8 cellular contexts compared by ENCODE assay signal in genomic region chr2:32009479-32010256, GRCh38. TPM values are rescaled to one million over a fixed set of nuclear protein-coding genes. Genes with fewer than 3 reads are reported as not detected.
A peak's percentile ranks its signal among the peaks of the same experiment; 100 is the strongest.
DNase-seq lines count a peak whose midpoint lies in the region; ATAC-seq, FAIRE-seq and TF ChIP-seq lines count a peak whose summit lies in the region.

No MANE protein-coding gene starts in this region.

- H3K36me3 Mint-ChIP-seq in GM23338 (ENCODE audit: low read depth): peaks cover 15% of the 10 kb centered on the region
- peaks cover 8% of the 10 kb centered on the region for H3K36me3 Mint-ChIP-seq in endodermal cell (ENCODE audit: low read depth)
- H3K36me3 Mint-ChIP-seq in stimulated activated memory B cell treated with anti-CD40 and anti-IgM and Interleukin-4, amounts not matched to agents 10 μg/mL and 1 μg/mL and 100 μg/mL, for 72 hours: peaks cover 20% of the 10 kb centered on the region

- peak; percentile 5 for ATAC-seq in GM23338
- ATAC-seq in stimulated activated memory B cell treated with anti-CD40 and anti-IgM and Interleukin-4, amounts not matched to agents 10 μg/mL and 1 μg/mL and 100 μg/mL, for 72 hours: peak; percentile 57

- no peak for TF ChIP-seq POLR2A in GM12891 (IDR thresholded peaks at IDR 0.05; ENCODE audit: low read depth, low read length)

- H3K4me1 ChIP-seq in GM23338 (ENCODE audit: insufficient read depth) (peaks cover 10% of the 10 kb centered on the region), endodermal cell (ENCODE audit: control insufficient read depth, insufficient read depth, low read length) (peaks cover 3% of the 10 kb centered on the region), mononuclear cell (ENCODE audit: insufficient read depth, low read length) (peaks cover 42% of the 10 kb centered on the region)

- no peak overlapping the region for H2AFZ ChIP-seq in GM23338

- H3K9me3 ChIP-seq in MG63 (no peaks in the 10 kb centered on the region), endodermal cell (ENCODE audit: control insufficient read depth, low read length) (no peaks in the 10 kb centered on the region), mononuclear cell (ENCODE audit: low read depth, low read length) (no peaks in the 10 kb centered on the region)

- H3K9me3 Mint-ChIP-seq in GM23338 (no peaks in the 10 kb centered on the region), endodermal cell (no peaks in the 10 kb centered on the region)
- H3K9me3 Mint-ChIP-seq in stimulated activated memory B cell treated with anti-CD40 and anti-IgM and Interleukin-4, amounts not matched to agents 10 μg/mL and 1 μg/mL and 100 μg/mL, for 72 hours: no peaks in the 10 kb centered on the region

- peak overlapping the region; percentile 78 for H3K4me2 ChIP-seq in GM23338

- peak overlapping the region; percentile 94 for H3K4me3 Mint-ChIP-seq in GM23338
- H3K4me3 Mint-ChIP-seq in endodermal cell: peak overlapping the region; percentile 91
- peak overlapping the region; percentile 98 for H3K4me3 Mint-ChIP-seq in stimulated activated memory B cell treated with anti-CD40 and anti-IgM and Interleukin-4, amounts not matched to agents 10 μg/mL and 1 μg/mL and 100 μg/mL, for 72 hours

- H3K27ac ChIP-seq in GM23338 (ENCODE audit: low read depth) (no peak overlapping the region), endodermal cell (ENCODE audit: low read depth, low read length) (peak overlapping the region; percentile 78)

- no peaks in the 10 kb centered on the region for H3K27me3 ChIP-seq in GM23338 (ENCODE audit: insufficient read depth)
- no peaks in the 10 kb centered on the region for H3K27me3 ChIP-seq in MG63
- no peaks in the 10 kb centered on the region for H3K27me3 ChIP-seq in endodermal cell (ENCODE audit: control insufficient read depth, insufficient read depth, low read length, poor library complexity, severe bottlenecking)
- H3K27me3 ChIP-seq in mononuclear cell (ENCODE audit: insufficient read depth, low read length): no peaks in the 10 kb centered on the region

- peak overlapping the region; percentile 93 for H3K4me3 ChIP-seq in GM23338
- peak overlapping the region; percentile 93 for H3K4me3 ChIP-seq in MG63
- peak overlapping the region; percentile 93 for H3K4me3 ChIP-seq in endodermal cell (ENCODE audit: low read length)
- peak overlapping the region; percentile 62 for H3K4me3 ChIP-seq in mononuclear cell (ENCODE audit: low read length)

- TF ChIP-seq CTCF in GM23338 (conservative IDR thresholded peaks at IDR 0.05; ENCODE audit: low read depth in 2 of 2) (no peak), endodermal cell (conservative IDR thresholded peaks at IDR 0.05) (no peak)

- peaks cover 49% of the 10 kb centered on the region for H3K79me2 ChIP-seq in GM23338 (replicated peaks; ENCODE audit: insufficient read depth)

- peak; percentile 93 for FAIRE-seq in GM12891 (lab: Jason Lieb, UNC)

- H3K4me1 Mint-ChIP-seq in GM23338 (peaks cover 39% of the 10 kb centered on the region), endodermal cell (peaks cover 27% of the 10 kb centered on the region)
- H3K4me1 Mint-ChIP-seq in stimulated activated memory B cell treated with anti-CD40 and anti-IgM and Interleukin-4, amounts not matched to agents 10 μg/mL and 1 μg/mL and 100 μg/mL, for 72 hours: peaks cover 61% of the 10 kb centered on the region

- H3K27ac Mint-ChIP-seq in GM23338: no peak overlapping the region
- peak overlapping the region; percentile 84 for H3K27ac Mint-ChIP-seq in endodermal cell
- H3K27ac Mint-ChIP-seq in stimulated activated memory B cell treated with anti-CD40 and anti-IgM and Interleukin-4, amounts not matched to agents 10 μg/mL and 1 μg/mL and 100 μg/mL, for 72 hours: peak overlapping the region; percentile 94

- H3K36me3 ChIP-seq in GM23338 (ENCODE audit: insufficient read depth) (no peaks in the 10 kb centered on the region), MG63 (peaks cover 3% of the 10 kb centered on the region; the same call in 1 of the 2 replicates), endodermal cell (ENCODE audit: control insufficient read depth, insufficient read depth, low read length) (no peaks in the 10 kb centered on the region)

- no peaks in the 10 kb centered on the region for H3K9me2 ChIP-seq in GM23338 (ENCODE audit: insufficient read depth)

- peaks cover 31% of the 10 kb centered on the region for H4K20me1 ChIP-seq in GM23338 (replicated peaks; ENCODE audit: insufficient read depth)

- H3K27me3 Mint-ChIP-seq in GM23338 (ENCODE audit: insufficient read depth, low read depth, poor library complexity): peaks cover 4% of the 10 kb centered on the region
- H3K27me3 Mint-ChIP-seq in endodermal cell (ENCODE audit: insufficient read depth): no peaks in the 10 kb centered on the region
- no peaks in the 10 kb centered on the region for H3K27me3 Mint-ChIP-seq in stimulated activated memory B cell treated with anti-CD40 and anti-IgM and Interleukin-4, amounts not matched to agents 10 μg/mL and 1 μg/mL and 100 μg/mL, for 72 hours

- WGBS in endodermal cell (ENCODE audit: insufficient coverage in 1 of 2, insufficient read length in 1 of 2), 2 experiments: 0 to 2% methylated on average over 17 to 88 of the region's 92 CpGs

- DNase-seq in GM12891 (ENCODE audit: insufficient read length, low spot score) (no peak), GM23338 (ENCODE audit: low spot score) (peak; percentile 50), MG63 (peak; percentile 30), endodermal cell (peak; percentile 74), NCI-H1694 treated with DMSO at 0.1 percent for 48 hours (lab: John Stamatoyannopoulos, UW) (no peak)
- DNase-seq in activated CD8-positive, alpha-beta memory T cell treated with anti-CD3 and anti-CD28 coated beads for 48 hours (ENCODE audit: low read depth in 2 of 3, low spot score in 2 of 3): peak; percentile 10 to 40 (median 19)

- no peaks in the 10 kb centered on the region for H3F3A ChIP-seq in GM23338 (replicated peaks; ENCODE audit: low read depth)

- peak overlapping the region; percentile 37 for H3K9ac ChIP-seq in endodermal cell (ENCODE audit: extremely low read depth, low read length, poor library complexity, severe bottlenecking)

TF ChIP-seq in GM12891, 5 proteins besides CTCF, POLR2A, EP300 and RAD21:
- TF ChIP-seq POU2F2 (IDR thresholded peaks at IDR 0.05; ENCODE audit: low read depth, low read length): no peak
- TF ChIP-seq TAF1 (IDR thresholded peaks at IDR 0.05; ENCODE audit: low read depth, low read length): no peak
- peak; percentile 26; the same call in 1 of the 2 replicates for TF ChIP-seq SPI1 (IDR thresholded peaks at IDR 0.05; ENCODE audit: low read depth, low read length)
- no peak for TF ChIP-seq PAX5 (IDR thresholded peaks at IDR 0.05; ENCODE audit: insufficient read depth, low read length, severe bottlenecking)
- no peak for TF ChIP-seq POLR2AphosphoS5 (IDR thresholded peaks at IDR 0.05; ENCODE audit: low read depth, low read length)
TF ChIP-seq in GM12891: peak in this region for 1.

RNA-seq across cellular contexts. Expression of gene MEMO1, which starts 1.1 kb away (rescaled TPM):
- polyA plus RNA-seq in GM12891 (2012; ENCODE audit: low read depth, missing spikeins): 43.7 TPM
- total RNA-seq in GM23338 (2014; rRNA removed; shearing (Covaris generic)): 37.3 and 39.1 TPM in 2 replicates
- 67.0 and 72.4 TPM in 2 replicates for polyA plus RNA-seq in GM23338 (2016; fragmentation: Nextera tagmentation; extraction: Ambion mirVana)
- total RNA-seq in MG63 (2014; rRNA removed; shearing (Covaris generic); ENCODE audit: low replicate concordance): 82.3 and 85.8 TPM in 2 replicates
- total RNA-seq in endodermal cell: 10 to 100 TPM; 40.2 to 52.0 TPM
- 46.3 TPM for polyA plus RNA-seq in endodermal cell (2013, experiment 1 of 2)
- 50.3 TPM for polyA plus RNA-seq in endodermal cell (2013, experiment 2 of 2)
- total RNA-seq in mononuclear cell: 41.7 TPM

RNA-seq across cellular contexts. Expression of gene DPY30, which starts 29.9 kb away (rescaled TPM):
- polyA plus RNA-seq in GM12891 (2012; ENCODE audit: low read depth, missing spikeins): 91.0 TPM
- 156 and 176 TPM in 2 replicates for total RNA-seq in GM23338 (2014; rRNA removed; shearing (Covaris generic))
- 518 and 520 TPM in 2 replicates for polyA plus RNA-seq in GM23338 (2016; fragmentation: Nextera tagmentation; extraction: Ambion mirVana)
- 145 and 202 TPM in 2 replicates for total RNA-seq in MG63 (2014; rRNA removed; shearing (Covaris generic); ENCODE audit: low replicate concordance)
- total RNA-seq in endodermal cell (100 to 1,000 TPM; 146 to 173 TPM), mononuclear cell (9.3 TPM)
- polyA plus RNA-seq in endodermal cell (2013, experiment 1 of 2): 140 TPM
- 145 TPM for polyA plus RNA-seq in endodermal cell (2013, experiment 2 of 2)

RNA-seq across cellular contexts. Expression of gene SPAST, which starts 53.7 kb away (rescaled TPM):
- polyA plus RNA-seq in GM12891 (2012; ENCODE audit: low read depth, missing spikeins): 3.6 TPM
- 33.9 and 37.6 TPM in 2 replicates for total RNA-seq in GM23338 (2014; rRNA removed; shearing (Covaris generic))
- 15.5 and 19.4 TPM in 2 replicates for polyA plus RNA-seq in GM23338 (2016; fragmentation: Nextera tagmentation; extraction: Ambion mirVana)
- total RNA-seq in MG63 (2014; rRNA removed; shearing (Covaris generic); ENCODE audit: low replicate concordance): 19.0 and 23.5 TPM in 2 replicates
- 10 to 100 TPM; 25.7 to 34.6 TPM for total RNA-seq in endodermal cell
- 40.3 TPM for polyA plus RNA-seq in endodermal cell (2013, experiment 1 of 2)
- polyA plus RNA-seq in endodermal cell (2013, experiment 2 of 2): 40.4 TPM
- 47.3 TPM for total RNA-seq in mononuclear cell

Comparison
In these comparisons a context has a peak if more than half of its experiments do, and no peak if none do; other contexts are left out.
1. DNase-seq: peak in GM23338 (single experiment), MG63 (single experiment), activated CD8-positive, alpha-beta memory T cell treated with anti-CD3 and anti-CD28 coated beads for 48 hours (3 of 3) and endodermal cell (single experiment); none in GM12891 (single experiment) and NCI-H1694 treated with DMSO at 0.1 percent for 48 hours (single experiment).
2. RNA of gene DPY30, which starts 29.9 kb away (total RNA-seq): 146 to 173 TPM in endodermal cell, 156 to 176 TPM in GM23338 and 145 to 202 TPM in MG63; 9.3 TPM in mononuclear cell (single experiment); every median in the first group is over 10 times any median in the second.
3. Peak in every context shown above with its lines, with median percentiles within 50 percentile points of each other: H3K4me3 ChIP-seq and H3K4me3 Mint-ChIP-seq.